Comparison of ENCODE assay signal across 11 cellular contexts in the genomic region with DNA sequence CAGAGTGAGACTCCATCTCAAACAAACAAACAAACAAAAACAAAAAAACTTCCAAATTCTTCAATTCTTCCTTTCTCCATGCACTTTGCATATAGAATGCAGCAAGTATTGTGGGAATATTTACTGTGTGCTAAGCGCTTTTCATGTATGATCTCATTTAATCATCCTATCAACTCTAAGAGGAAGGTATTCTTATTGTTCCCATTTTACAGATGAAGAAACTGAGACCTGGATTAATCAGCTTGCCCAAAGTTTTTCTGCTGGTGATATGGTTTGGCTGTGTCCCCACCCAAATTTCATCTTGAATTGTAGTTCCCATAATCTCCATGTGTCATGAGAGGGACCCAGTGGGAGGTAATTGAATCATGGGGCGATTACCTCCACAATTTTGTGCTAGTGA.
"Had no signal": no experiment of that assay in that cellular context is flagged by ENCODE, and none has a peak within 500 bp of the region (broad histone marks: within the 10 kb centered on the region; RNA-seq: fewer than 3 reads in every experiment).

No MANE protein-coding gene starts in this region.

- H3K4me2 ChIP-seq: GM23338 had no signal

- H3K36me3 ChIP-seq: HAP-1 had no signal

- FAIRE-seq: H1, H54 had no signal

- DNase-seq: GM23248, GOT3, H7, H9, HCEC 1CT, HFFc6 had no signal

- H3K27ac ChIP-seq: GM23248 had no signal

- H3K4me1 ChIP-seq: HAP-1 had no signal

- H3K4me3 Mint-ChIP-seq: GM23338, H9, HFFc6 had no signal

- ATAC-seq: GM23338, HCT116 had no signal

- H3K4me3 ChIP-seq: GM23248, GM23338, HAP-1 had no signal

- H3K9me3 ChIP-seq: HAP-1 had no signal

- H3K9ac ChIP-seq: GM23248 had no signal

- H2AFZ ChIP-seq: GM23248 had no signal

- H3K9me3 Mint-ChIP-seq: GM23338, H9, HFFc6 had no signal

- H3K27ac Mint-ChIP-seq: GM23338, H9, HFFc6 had no signal
